ENCODE assay signal across 16 cellular contexts in genomic region chr3:189013224-189013888, GRCh38.
DNase-seq lines count a peak whose midpoint lies in the region; ATAC-seq and TF ChIP-seq lines count a peak whose summit lies in the region.
"Had no signal": no experiment of that assay in that cellular context is flagged by ENCODE, and none has a peak within 500 bp of the region (broad histone marks: within the 10 kb centered on the region; RNA-seq: fewer than 3 reads in every experiment).

No MANE protein-coding gene starts in this region.

- no peaks in the 10 kb centered on the region for H3K27me3 ChIP-seq in DND-41 (ENCODE audit: insufficient read depth, low read length, poor library complexity)
- H3K27me3 ChIP-seq in MM.1S (replicated peaks; ENCODE audit: insufficient read depth, low read length), result no peaks in the 10 kb centered on the region

- H2AFZ ChIP-seq in DND-41 (ENCODE audit: low read depth, low read length) (no peak overlapping the region), MM.1S (ENCODE audit: low read length) (no peak overlapping the region)

- POLR2A ChIA-PET in activated naive CD8-positive, alpha-beta T cell treated with anti-CD3 and anti-CD28 coated beads, Interleukin-2, amount 10 ng/mL, durations not matched to agents 7 days and 5 days (lab: Charles Lee), result no interaction called here
- POLR2A ChIA-PET in MCF 10A (lab: Yijun Ruan, JAX), result interaction anchor here (0.6 kb wide), 1 partner anchor 25 kb away, joined by 3 read pairs; no protein-coding TSS in a partner anchor

- TF ChIP-seq CTCF in DND-41 (IDR thresholded peaks at IDR 0.05; ENCODE audit: borderline replicate concordance, extremely low read depth, low read length, poor library complexity, severe bottlenecking), result no peak
- no peak for TF ChIP-seq CTCF in MM.1S (IDR thresholded peaks at IDR 0.05; ENCODE audit: low read length)
- TF ChIP-seq CTCF in MCF 10A (IDR thresholded peaks at IDR 0.05; ENCODE audit: unreplicated experiment), result no peak

- intact Hi-C loops in MCF 10A (cut with micrococcal nuclease), result no loop called here

- peaks cover 10% of the 10 kb centered on the region for H3K27me3 Mint-ChIP-seq in activated T-cell treated with anti-CD3 and anti-CD28 coated beads, Interleukin-2, amount 50 U/mL, for 24 hours
- H3K27me3 Mint-ChIP-seq in activated naive CD8-positive, alpha-beta T cell treated with anti-CD3 and anti-CD28 coated beads, Interleukin-2, amount 10 ng/mL, durations not matched to agents 7 days and 5 days, result peaks cover 2% of the 10 kb centered on the region
- no peaks in the 10 kb centered on the region for H3K27me3 Mint-ChIP-seq in MCF 10A (ENCODE audit: insufficient read depth, unreplicated experiment)

- no peaks in the 10 kb centered on the region for H3K9me3 ChIP-seq in DND-41 (ENCODE audit: insufficient read depth, low read length, severe bottlenecking)
- H3K9me3 ChIP-seq in MM.1S (replicated peaks; ENCODE audit: insufficient read depth, low read length), result no peaks in the 10 kb centered on the region

- no peak for DNase-seq in activated T-cell treated with anti-CD3 and anti-CD28 coated beads, Interleukin-2, amount 50 U/mL, for 24 hours
- no peak for DNase-seq in activated T-cell treated with anti-CD3 and anti-CD28 coated beads, Interleukin-2, amount 50 U/mL, for 1 hour
- DNase-seq in DND-41 (no peak), MM.1S (peak; percentile 26), MCF 10A (ENCODE audit: unreplicated experiment) (no peak)
- DNase-seq in activated naive CD8-positive, alpha-beta T cell treated with anti-CD3 and anti-CD28 coated beads, Interleukin-2, amount 10 ng/mL, durations not matched to agents 7 days and 5 days, result no peak
- DNase-seq: NCI-H1417, NCI-H1694 treated with DMSO at 0.1 percent for 48 hours, NCI-H2081 treated with DMSO at 0.1 percent for 48 hours, NCI-H2171 treated with DMSO at 0.1 percent for 48 hours, NCI-H446 treated with DMSO at 0.1 percent for 48 hours, NCI-H526 treated with DMSO at 0.1 percent for 48 hours had no signal

- H3K79me2 ChIP-seq in DND-41 (ENCODE audit: insufficient read depth, low read length) (no peaks in the 10 kb centered on the region), MM.1S (ENCODE audit: low read length) (no peaks in the 10 kb centered on the region)

- no peak overlapping the region for H3K4me3 ChIP-seq in DND-41 (ENCODE audit: low read depth in 1 of 2, low read length in 2 of 2)
- H3K4me3 ChIP-seq in MM.1S (ENCODE audit: low read length), result no peak overlapping the region

- peaks cover 33% of the 10 kb centered on the region for H3K9me3 Mint-ChIP-seq in activated T-cell treated with anti-CD3 and anti-CD28 coated beads, Interleukin-2, amount 50 U/mL, for 24 hours
- H3K9me3 Mint-ChIP-seq in activated naive CD8-positive, alpha-beta T cell treated with anti-CD3 and anti-CD28 coated beads, Interleukin-2, amount 10 ng/mL, durations not matched to agents 7 days and 5 days, result peaks cover 28% of the 10 kb centered on the region
- H3K9me3 Mint-ChIP-seq in MCF 10A (ENCODE audit: unreplicated experiment), result peaks cover 25% of the 10 kb centered on the region

- H3K9ac ChIP-seq in DND-41 (ENCODE audit: low read depth, low read length) (no peak overlapping the region), MM.1S (ENCODE audit: low read length) (no peak overlapping the region)

- H4K20me1 ChIP-seq in DND-41 (ENCODE audit: insufficient read depth, low read length) (no peaks in the 10 kb centered on the region), MM.1S (ENCODE audit: insufficient read depth, low read length) (no peaks in the 10 kb centered on the region)

- H3K4me1 ChIP-seq in DND-41 (ENCODE audit: insufficient read depth, low read length), result peaks cover 20% of the 10 kb centered on the region
- no peaks in the 10 kb centered on the region for H3K4me1 ChIP-seq in MM.1S (ENCODE audit: low read length)

- no peaks in the 10 kb centered on the region for H3K9me2 ChIP-seq in MM.1S (replicated peaks; ENCODE audit: insufficient read depth, low read length)

- no peaks in the 10 kb centered on the region for H3K36me3 Mint-ChIP-seq in activated T-cell treated with anti-CD3 and anti-CD28 coated beads, Interleukin-2, amount 50 U/mL, for 24 hours (ENCODE audit: low read depth)
- peaks cover 28% of the 10 kb centered on the region for H3K36me3 Mint-ChIP-seq in activated naive CD8-positive, alpha-beta T cell treated with anti-CD3 and anti-CD28 coated beads, Interleukin-2, amount 10 ng/mL, durations not matched to agents 7 days and 5 days
- H3K36me3 Mint-ChIP-seq in MCF 10A (ENCODE audit: insufficient read depth, unreplicated experiment), result no peaks in the 10 kb centered on the region
- H3K36me3 Mint-ChIP-seq: IgD-negative memory B cell had no signal

- H3K27ac ChIP-seq in DND-41 (ENCODE audit: low read length), result no peak overlapping the region
- H3K27ac ChIP-seq in MM.1S (ENCODE audit: low read length), result no peak overlapping the region

- no TSS peak for BruUV-seq in MCF 10A (replicated peaks; lab: Mats Ljungman, UMichigan)

- H3K4me3 Mint-ChIP-seq in activated T-cell treated with anti-CD3 and anti-CD28 coated beads, Interleukin-2, amount 50 U/mL, for 24 hours, result no peak overlapping the region
- H3K4me3 Mint-ChIP-seq in activated naive CD8-positive, alpha-beta T cell treated with anti-CD3 and anti-CD28 coated beads, Interleukin-2, amount 10 ng/mL, durations not matched to agents 7 days and 5 days, result peak overlapping the region; percentile 38
- no peak overlapping the region for H3K4me3 Mint-ChIP-seq in MCF 10A (ENCODE audit: unreplicated experiment)
- H3K4me3 Mint-ChIP-seq: CD4-positive, CD25-positive, alpha-beta regulatory T cell; IgD-negative memory B cell had no signal

- peak overlapping the region; percentile 12 for H3K27ac Mint-ChIP-seq in activated T-cell treated with anti-CD3 and anti-CD28 coated beads, Interleukin-2, amount 50 U/mL, for 24 hours
- no peak overlapping the region for H3K27ac Mint-ChIP-seq in activated naive CD8-positive, alpha-beta T cell treated with anti-CD3 and anti-CD28 coated beads, Interleukin-2, amount 10 ng/mL, durations not matched to agents 7 days and 5 days
- no peak overlapping the region for H3K27ac Mint-ChIP-seq in MCF 10A (ENCODE audit: low read depth, unreplicated experiment)
- H3K27ac Mint-ChIP-seq: CD4-positive, CD25-positive, alpha-beta regulatory T cell; IgD-negative memory B cell had no signal

- CTCF ChIA-PET in MCF 10A (lab: Yijun Ruan, JAX), result interaction anchor here (0.6 kb wide), 1 partner anchor 77 kb away, joined by 3 read pairs; no protein-coding TSS in a partner anchor

- peak; percentile 82 for ATAC-seq in DND-41 (ENCODE audit: insufficient read depth, low read depth)
- no peak for ATAC-seq in activated naive CD8-positive, alpha-beta T cell treated with anti-CD3 and anti-CD28 coated beads, Interleukin-2, amount 10 ng/mL, durations not matched to agents 7 days and 5 days (ENCODE audit: low read depth)
- ATAC-seq in HG03280 (IDR thresholded peaks at IDR 0.05; ENCODE audit: unreplicated experiment), result no peak
- ATAC-seq: Right ventricle myocardium inferior had no signal

- no peaks in the 10 kb centered on the region for H3F3A ChIP-seq in MM.1S (ENCODE audit: insufficient read depth, low read length)

- H3K4me2 ChIP-seq in DND-41 (ENCODE audit: insufficient read depth, low read length), result no peak overlapping the region
- H3K4me2 ChIP-seq in MM.1S (ENCODE audit: low read depth, low read length), result no peak overlapping the region

- H3K4me1 Mint-ChIP-seq in activated T-cell treated with anti-CD3 and anti-CD28 coated beads, Interleukin-2, amount 50 U/mL, for 24 hours (ENCODE audit: low read depth), result peaks cover 23% of the 10 kb centered on the region
- H3K4me1 Mint-ChIP-seq in activated naive CD8-positive, alpha-beta T cell treated with anti-CD3 and anti-CD28 coated beads, Interleukin-2, amount 10 ng/mL, durations not matched to agents 7 days and 5 days, result peaks cover 18% of the 10 kb centered on the region
- no peaks in the 10 kb centered on the region for H3K4me1 Mint-ChIP-seq in MCF 10A (ENCODE audit: insufficient read depth, unreplicated experiment)

- H3K36me3 ChIP-seq in DND-41 (ENCODE audit: insufficient read depth, low read length) (no peaks in the 10 kb centered on the region), MM.1S (replicated peaks; ENCODE audit: insufficient read depth, low read length) (no peaks in the 10 kb centered on the region)
